ENCODE assay signal across 1 cellular context in genomic region chr1:236096660-236097482, GRCh38.
TF ChIP-seq lines count a peak whose summit lies in the region.
"Not testable (repeated sequence)": the region's sequence is repeated elsewhere in the genome, so short reads cannot be mapped to it uniquely, and the experiment has no call there.

No MANE protein-coding gene starts in this region.

TF ChIP-seq in K562, 482 proteins besides CTCF, POLR2A, EP300 and RAD21:
- TF ChIP-seq HNRNPLL (IDR thresholded peaks at IDR 0.05; ENCODE audit: low read depth, low read length, poor library complexity, severe bottlenecking) (peak; percentile 70), JUND (IDR thresholded peaks at IDR 0.05; ENCODE audit: borderline replicate concordance, low read depth, low read length) (peak; percentile 88), JUND (tag; IDR thresholded peaks at IDR 0.05; ENCODE audit: borderline replicate concordance, low read depth, low read length) (peak; percentile 91), ZMIZ1 (IDR thresholded peaks at IDR 0.05; ENCODE audit: low read depth in 2 of 2, low read length in 2 of 2) (0 out of 4 replicates have a peak, but pooled peaks of 1 of the 2 experiments have one; percentile 43), MYC (IDR thresholded peaks at IDR 0.05; ENCODE audit: low read depth, low read length) (peak; percentile 32; the same call in 1 of the 2 replicates), FOSL1 (tag; conservative IDR thresholded peaks at IDR 0.05) (peak; percentile 87), PBX2 (CRISPR knock-in tag; IDR thresholded peaks at IDR 0.05; ENCODE audit: low read depth) (peak; percentile 13; the same call in 1 of the 2 replicates), ZBED1 (IDR thresholded peaks at IDR 0.05) (peak; percentile 49; the same call in 1 of the 2 replicates), CCAR2 (IDR thresholded peaks at IDR 0.05; ENCODE audit: low read depth, low read length) (0 out of 2 replicates have a peak, but pooled peaks have one; percentile 60), MYNN (IDR thresholded peaks at IDR 0.05) (peak; percentile 77; the same call in 1 of the 2 replicates), JUN (IDR thresholded peaks at IDR 0.05; ENCODE audit: borderline replicate concordance, low read depth, low read length) (peak; percentile 92), FOS (IDR thresholded peaks at IDR 0.05; ENCODE audit: extremely low read depth, insufficient read length) (peak; percentile 5), ETS1 (conservative IDR thresholded peaks at IDR 0.05; ENCODE audit: control insufficient read depth, low read depth, low read length) (0 out of 2 replicates have a peak, but pooled peaks have one; percentile 37), CBX3 (IDR thresholded peaks at IDR 0.05; ENCODE audit: borderline replicate concordance in 1 of 2, low read length in 2 of 2) (peak in 1 of 2 experiments; percentile 10; a peak in 1 of 3 replicates), TCF7L2 (IDR thresholded peaks at IDR 0.05; ENCODE audit: low read depth, low read length) (peak; percentile 79), MITF (IDR thresholded peaks at IDR 0.05) (peak; percentile 80), TEAD4 (IDR thresholded peaks at IDR 0.05; ENCODE audit: low read length) (0 out of 2 replicates have a peak, but pooled peaks have one; percentile 12), KLF16 (IDR thresholded peaks at IDR 0.05) (peak; percentile 70), NR2C2 (tag; IDR thresholded peaks at IDR 0.05) (0 out of 2 replicates have a peak, but pooled peaks have one; percentile 25), BHLHE40 (IDR thresholded peaks at IDR 0.05; ENCODE audit: low read length) (peak; percentile 73), FOXJ2 (tag; IDR thresholded peaks at IDR 0.05) (0 out of 2 replicates have a peak, but pooled peaks have one; percentile 59), PRMT5 (CRISPR knock-in tag; IDR thresholded peaks at IDR 0.05) (0 out of 2 replicates have a peak, but pooled peaks have one; percentile 72), NEUROD1 (IDR thresholded peaks at IDR 0.05; ENCODE audit: borderline replicate concordance, low read depth, low read length, partially characterized antibody) (peak; percentile 22), NFE2 (IDR thresholded peaks at IDR 0.05; ENCODE audit: low read depth) (peak; percentile 66)
- TF ChIP-seq MYC (CRISPR knock-in tag; IDR thresholded peaks at IDR 0.05; ENCODE audit: borderline replicate concordance, low read depth); PBX2 (tag; conservative IDR thresholded peaks at IDR 0.05; ENCODE audit: low read depth); MYNN (CRISPR knock-in tag; IDR thresholded peaks at IDR 0.05); JUN (CRISPR knock-in tag; IDR thresholded peaks at IDR 0.05; ENCODE audit: borderline replicate concordance); TEAD4 (CRISPR knock-in tag; IDR thresholded peaks at IDR 0.05; ENCODE audit: borderline replicate concordance); NR2C2 (CRISPR knock-in tag; IDR thresholded peaks at IDR 0.05): not testable (repeated sequence)
